29 cellular contexts compared by ENCODE assay signal in genomic region chrX:149650162-149650561, GRCh38. TPM values are rescaled to one million over a fixed set of nuclear protein-coding genes. Genes with fewer than 3 reads are reported as not detected.
DNase-seq lines count a peak whose midpoint lies in the region; ATAC-seq lines count a peak whose summit lies in the region.
"Had no signal": no experiment of that assay in that cellular context is flagged by ENCODE, and none has a peak within 500 bp of the region (broad histone marks: within the 10 kb centered on the region; RNA-seq: fewer than 3 reads in every experiment).

No MANE protein-coding gene starts in this region.

- no peak for DNase-seq in naive B cell
- no peak for DNase-seq in DMS153 treated with DMSO at 0.1 percent for 48 hours (lab: John Stamatoyannopoulos, UW; ENCODE audit: unreplicated experiment)
- DNase-seq in activated CD4-positive, CD25-positive, alpha-beta regulatory T cell (lab: John Stamatoyannopoulos, UW), result no peak
- DNase-seq: activated CD4-positive, alpha-beta T cell treated with anti-CD3 and anti-CD28 coated beads for 48 hours; activated CD8-positive, alpha-beta memory T cell treated with anti-CD3 and anti-CD28 coated beads for 24 hours; activated effector memory CD4-positive, alpha-beta T cell treated with Interleukin-2 at 50 U/mL for 16 hours; caudate nucleus; dermis blood vessel endothelial cell; DMS79; esophagus squamous epithelium; foreskin melanocyte; GF-D8; IMR-90; kidney glomerular epithelial cell; mucosa of descending colon; NCI-H1048; NCI-H187; NCI-H526; nephron progenitor cell; Peyer's patch; retina; SHP77 treated with DMSO at 0.1 percent for 48 hours; tibial artery had no signal

- ATAC-seq in GM18868 (IDR thresholded peaks at IDR 0.05; ENCODE audit: unreplicated experiment) (peak; percentile 95), GM21526 (IDR thresholded peaks at IDR 0.05; ENCODE audit: low FRiP score, unreplicated experiment) (peak; percentile 56), HG03378 (IDR thresholded peaks at IDR 0.05; ENCODE audit: unreplicated experiment) (peak; percentile 77), naive B cell (ENCODE audit: low read depth in 2 of 2) (peak; percentile 83 to 85), HG03196 (IDR thresholded peaks at IDR 0.05; ENCODE audit: unreplicated experiment) (no peak)
- ATAC-seq: mucosa of descending colon had no signal

- H3K4me3 Mint-ChIP-seq in naive B cell, result peak overlapping the region in 1 of 8 donors; percentile 74
- H3K4me3 Mint-ChIP-seq: activated naive CD8-positive, alpha-beta T cell; nephron progenitor cell; T-helper 2 cell treated with Interferon-gamma antibody and Interleukin-4, amounts not matched to agents 5 μg/mL and 100 μg/mL, for 36 hours had no signal

- no peaks in the 10 kb centered on the region for H3K36me3 Mint-ChIP-seq in naive B cell
- H3K36me3 Mint-ChIP-seq: activated naive CD8-positive, alpha-beta T cell had no signal

- peaks cover 10 to 14% (median 10%) of the 10 kb centered on the region in 3 donors for H3K4me1 Mint-ChIP-seq in naive B cell
- H3K4me1 Mint-ChIP-seq: nephron progenitor cell had no signal

- peaks cover 0 to 11% (median 10%) of the 10 kb centered on the region in 3 donors for H3K27me3 Mint-ChIP-seq in naive B cell
- H3K27me3 Mint-ChIP-seq: activated naive CD8-positive, alpha-beta T cell had no signal

- no peak overlapping the region for H3K27ac Mint-ChIP-seq in naive B cell
- H3K27ac Mint-ChIP-seq: activated naive CD8-positive, alpha-beta T cell; nephron progenitor cell; T-helper 2 cell treated with Interferon-gamma antibody and Interleukin-4, amounts not matched to agents 5 μg/mL and 100 μg/mL, for 36 hours had no signal

- no peaks in the 10 kb centered on the region for H3K9me3 Mint-ChIP-seq in naive B cell
- H3K9me3 Mint-ChIP-seq: T-helper 2 cell treated with Interferon-gamma antibody and Interleukin-4, amounts not matched to agents 5 μg/mL and 100 μg/mL, for 36 hours had no signal

RNA-seq across cellular contexts. Expression of gene TMEM185A, which starts 18.6 kb away (rescaled TPM):
- polyA plus RNA-seq in naive B cell (ENCODE audit: low read depth in 6 of 6), result 10 to 100 TPM in 5 of 6 donors, 1 to 10 TPM in 1; 9.1 to 23.7 (median 16.7) TPM

RNA-seq across cellular contexts. Expression of gene HSFX2, which starts 55.0 kb away (rescaled TPM):
- under 1 TPM in 3 of 6 donors, not detected in 3; 0.18 to 0.72 (median 0.30) TPM for polyA plus RNA-seq in naive B cell (ENCODE audit: low read depth in 6 of 6)
